Comparison of ENCODE assay signal across 8 cellular contexts in the genomic region with DNA sequence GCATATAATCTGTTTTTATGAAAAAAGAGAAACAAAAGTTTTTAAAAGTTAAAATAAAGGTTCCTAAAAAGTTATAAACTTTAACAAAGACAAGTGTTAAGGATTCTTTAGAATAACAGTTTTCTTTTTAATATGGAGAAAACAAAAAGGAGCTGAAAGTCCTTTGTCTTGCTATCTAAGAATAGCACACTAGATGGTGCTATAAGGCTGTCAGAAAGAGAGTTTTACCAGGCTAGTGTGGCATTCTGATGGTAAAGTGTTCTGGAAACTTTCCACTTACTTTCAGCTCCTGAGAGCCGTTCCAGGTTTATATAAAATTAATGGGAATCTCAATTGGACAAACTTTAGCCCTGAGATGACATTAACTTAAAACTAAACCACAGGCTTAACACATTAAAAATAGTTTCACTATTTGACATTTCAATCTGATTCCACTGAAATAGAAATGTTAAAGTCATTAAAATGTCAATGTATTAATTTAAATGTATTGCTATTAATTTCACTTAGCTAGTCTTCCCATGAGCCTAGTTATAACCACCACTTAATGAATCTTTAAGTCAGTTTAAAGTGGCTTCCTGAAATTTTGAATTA. TPM values are rescaled to one million over a fixed set of nuclear protein-coding genes. Genes with fewer than 3 reads are reported as not detected.
DNase-seq lines count a peak whose midpoint lies in the region; ATAC-seq and TF ChIP-seq lines count a peak whose summit lies in the region.

No MANE protein-coding gene starts in this region.

- no peaks in the 10 kb centered on the region for H3K27me3 ChIP-seq in foreskin keratinocyte
- H3K27me3 ChIP-seq in sigmoid colon, result no peaks in the 10 kb centered on the region
- H3K27me3 ChIP-seq in MG63, result no peaks in the 10 kb centered on the region

- no peak for TF ChIP-seq POLR2A in sigmoid colon (IDR thresholded peaks at IDR 0.05)

- TF ChIP-seq CTCF in foreskin keratinocyte (conservative IDR thresholded peaks at IDR 0.05) (peak; percentile 92), sigmoid colon (IDR thresholded peaks at IDR 0.05) (peak; percentile 38 to 73 (median 51))

- intact Hi-C loops in sigmoid colon (cut with DNase I), result loop anchor here (5.0 to 10.0 kb wide), 2 partner anchors 444 to 1181 kb away; partner anchors contain the start of gene AAK1

- DNase-seq in EH (ENCODE audit: low read depth) (peak; percentile 67), LoVo (ENCODE audit: low spot score) (peak; percentile 63), SKM-1 treated with dmso at 0.1 percent for 144 hours (lab: John Stamatoyannopoulos, UW; ENCODE audit: unreplicated experiment) (peak; percentile 46), foreskin keratinocyte (peak in 1 of 2 donors; percentile 44), sigmoid colon (no peak), MG63 (no peak)
- no peak for DNase-seq in activated T-cell treated with anti-CD3 and anti-CD28 coated beads, Interleukin-2, amount 50 U/mL, for 48 hours

- WGBS in sigmoid colon, 2 donors, result 0 to 2% methylated on average over 1 of the region's 1 CpG

- ATAC-seq in foreskin keratinocyte, result no peak
- ATAC-seq in HG02981 (IDR thresholded peaks at IDR 0.05; ENCODE audit: unreplicated experiment), result no peak

- H3K4me3 ChIP-seq in sigmoid colon (no peak overlapping the region), MG63 (no peak overlapping the region)

- H3K4me1 ChIP-seq in foreskin keratinocyte (peaks cover 9% of the 10 kb centered on the region), sigmoid colon (peaks cover 0 to 22% (median 14%) of the 10 kb centered on the region in 4 donors)

- H3K36me3 ChIP-seq in sigmoid colon, result no peaks in the 10 kb centered on the region
- H3K36me3 ChIP-seq in MG63, result no peaks in the 10 kb centered on the region

- no peaks in the 10 kb centered on the region for H3K9me3 ChIP-seq in sigmoid colon
- no peaks in the 10 kb centered on the region for H3K9me3 ChIP-seq in MG63

- no peak overlapping the region for H3K27ac ChIP-seq in foreskin keratinocyte
- H3K27ac ChIP-seq in sigmoid colon, result no peak overlapping the region

- TF ChIP-seq EP300 in sigmoid colon (IDR thresholded peaks at IDR 0.05), result no peak

RNA-seq across cellular contexts. Expression of gene FBXO48, which starts 3.7 kb away (rescaled TPM):
- 1.6 TPM in 2 replicates for total RNA-seq in foreskin keratinocyte
- polyA plus RNA-seq in foreskin keratinocyte, result 0.66 and 0.90 TPM in 2 replicates
- 1 to 10 TPM in 1 of 4 donors, under 1 TPM in 3; 0.55 to 1.1 (median 0.83) TPM for total RNA-seq in sigmoid colon
- 1 to 10 TPM in 1 of 3 donors, under 1 TPM in 2; 0.60 to 1.2 (median 0.70) TPM for polyA plus RNA-seq in sigmoid colon
- total RNA-seq in MG63 (2014; rRNA removed; shearing (Covaris generic); ENCODE audit: low replicate concordance), result 0.13 TPM in 1 of 2 replicates, not detected in the other

RNA-seq across cellular contexts. Expression of gene APLF, which starts 4.0 kb away (rescaled TPM):
- 3.0 and 3.2 TPM in 2 replicates for total RNA-seq in foreskin keratinocyte
- 1.6 TPM in 2 replicates for polyA plus RNA-seq in foreskin keratinocyte
- total RNA-seq in sigmoid colon, result 10 to 100 TPM; 11.0 to 21.7 (median 14.5) TPM
- under 1 TPM; 0.23 to 0.69 (median 0.60) TPM for polyA plus RNA-seq in sigmoid colon
- 0.99 and 2.5 TPM in 2 replicates for total RNA-seq in MG63 (2014; rRNA removed; shearing (Covaris generic); ENCODE audit: low replicate concordance)

Comparison
In these comparisons a context has a peak if more than half of its experiments do, and no peak if none do; other contexts are left out.
1. DNase-seq: peak in EH (single experiment), LoVo (single experiment) and SKM-1 treated with dmso at 0.1 percent for 144 hours (single experiment); none in sigmoid colon (single experiment), activated T-cell treated with anti-CD3 and anti-CD28 coated beads, Interleukin-2, amount 50 U/mL, for 48 hours (0 of 2) and MG63 (single experiment).